8 cellular contexts compared by ENCODE assay signal in the genomic region with DNA sequence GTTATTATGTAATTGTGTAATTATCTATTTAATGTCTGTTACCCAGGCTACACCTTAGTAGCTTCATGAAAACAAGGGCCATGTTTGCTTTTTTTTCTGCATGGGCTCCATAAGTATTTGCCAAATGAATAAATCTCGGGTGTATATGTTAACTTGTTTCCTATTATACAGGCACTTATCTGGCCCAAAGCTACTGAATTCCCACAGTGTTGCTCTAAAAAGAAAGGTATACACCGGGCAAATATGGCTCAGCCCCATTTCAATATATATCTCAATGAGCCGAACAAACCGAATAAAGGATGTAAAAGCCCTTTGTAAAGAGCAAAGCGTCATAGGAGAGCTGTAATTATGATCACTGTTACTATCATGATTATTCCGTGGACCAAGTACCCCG. TPM values are rescaled to one million over a fixed set of nuclear protein-coding genes. Genes with fewer than 3 reads are reported as not detected.
DNase-seq lines count a peak whose midpoint lies in the region; ATAC-seq and TF ChIP-seq lines count a peak whose summit lies in the region.

No MANE protein-coding gene starts in this region.

- H3F3A ChIP-seq in SK-N-SH (replicated peaks; ENCODE audit: insufficient read depth): peaks cover 3% of the 10 kb centered on the region

- H3K4me2 ChIP-seq in SK-N-SH: peak overlapping the region; percentile 92

- no peaks in the 10 kb centered on the region for H3K27me3 ChIP-seq in SK-N-SH (ENCODE audit: insufficient read depth)
- no peaks in the 10 kb centered on the region for H3K27me3 ChIP-seq in skeletal muscle tissue (ENCODE audit: control insufficient read depth in 3 of 3, insufficient read depth in 3 of 3, low read length in 3 of 3)

- H3K27ac ChIP-seq in SK-N-SH (ENCODE audit: low read depth in 2 of 2, low read length in 1 of 2) (peak overlapping the region in 1 of 2 experiments; percentile 36; a peak in 1 of 4 replicates), skeletal muscle tissue (ENCODE audit: low read depth, low read length) (peak overlapping the region; percentile 36)

- DNase-seq in NCI-H82 (lab: John Stamatoyannopoulos, UW) (peak; percentile 37), NCI-H82 treated with DMSO at 0.1 percent for 48 hours (lab: John Stamatoyannopoulos, UW; ENCODE audit: unreplicated experiment) (no peak), SK-N-SH (no peak), foreskin fibroblast (no peak), HT-29 (ENCODE audit: low spot score) (no peak)

- no peaks in the 10 kb centered on the region for H3K9me3 ChIP-seq in SK-N-SH
- H3K9me3 ChIP-seq in skeletal muscle tissue (ENCODE audit: control insufficient read depth in 3 of 3, low read length in 3 of 3): no peaks in the 10 kb centered on the region

- H3K36me3 ChIP-seq in SK-N-SH (replicated peaks in 1 of 2; ENCODE audit: control insufficient read depth in 1 of 2, insufficient read depth in 2 of 2, low read length in 1 of 2): peaks cover 5 to 10% of the 10 kb centered on the region in 2 experiments
- no peaks in the 10 kb centered on the region for H3K36me3 ChIP-seq in skeletal muscle tissue (ENCODE audit: control insufficient read depth in 3 of 3, insufficient read depth in 3 of 3, low read length in 3 of 3)

- TF ChIP-seq CTCF in SK-N-SH (IDR thresholded peaks at IDR 0.05): no peak
- no peak for TF ChIP-seq CTCF in foreskin fibroblast (IDR thresholded peaks at IDR 0.05; ENCODE audit: low read depth, low read length)

- peaks cover 23% of the 10 kb centered on the region; the same call in 1 of the 2 replicates for H3K79me2 ChIP-seq in SK-N-SH (ENCODE audit: insufficient read depth)

- H2AFZ ChIP-seq in SK-N-SH (ENCODE audit: low read depth): peak overlapping the region; percentile 92

- CTCF ChIA-PET in SK-N-SH (lab: Yijun Ruan, JAX): interaction anchor here (0.6 to 4.2 kb wide), 8 partner anchors 14 to 1411 kb away, joined by 3 to 25 read pairs (median 3); no protein-coding TSS in a partner anchor

- H3K4me3 ChIP-seq in SK-N-SH (ENCODE audit: low read depth in 2 of 2, low read length in 1 of 2): peak overlapping the region; percentile 81 to 96
- H3K4me3 ChIP-seq in foreskin fibroblast (ENCODE audit: low read depth in 1 of 2, low read length in 2 of 2): peak overlapping the region; percentile 80 to 94
- peak overlapping the region; percentile 91 to 93 (median 93) for H3K4me3 ChIP-seq in skeletal muscle tissue (ENCODE audit: low read length in 3 of 3)

- ATAC-seq in GM21786 (IDR thresholded peaks at IDR 0.05; ENCODE audit: unreplicated experiment) (no peak), HG03045 (IDR thresholded peaks at IDR 0.05; ENCODE audit: unreplicated experiment) (no peak)

- POLR2A ChIA-PET in SK-N-SH (lab: Yijun Ruan, JAX): interaction anchor here (1.3 kb wide), 1 partner anchor 1271 kb away, joined by 3 read pairs; no protein-coding TSS in a partner anchor

- 6% methylated on average over 7 of the region's 7 CpGs for WGBS in SK-N-SH (ENCODE audit: low lambda C conversion rate)

- no peaks in the 10 kb centered on the region for H3K9me2 ChIP-seq in SK-N-SH

- no peak for TF ChIP-seq EP300 in SK-N-SH (IDR thresholded peaks at IDR 0.05; ENCODE audit: borderline replicate concordance in 1 of 2, low read depth in 1 of 2, low read length in 1 of 2)

- H3K9ac ChIP-seq in SK-N-SH (peak overlapping the region; percentile 72), skeletal muscle tissue (ENCODE audit: low read depth in 1 of 3, low read length in 3 of 3) (peak overlapping the region; percentile 84 to 91 (median 85))

- H4K20me1 ChIP-seq in SK-N-SH (ENCODE audit: insufficient read depth): no peaks in the 10 kb centered on the region

- H3K4me1 ChIP-seq in SK-N-SH (ENCODE audit: control insufficient read depth in 1 of 2, insufficient read depth in 2 of 2, low read depth in 1 of 2, low read length in 1 of 2) (peaks cover 0 to 6% of the 10 kb centered on the region in 2 experiments; a peak in 2 of 4 replicates), skeletal muscle tissue (ENCODE audit: control insufficient read depth in 3 of 3, insufficient read depth in 3 of 3, low read length in 3 of 3) (peaks cover 2 to 18% (median 18%) of the 10 kb centered on the region in 3 donors)

- TF ChIP-seq RAD21 in SK-N-SH (IDR thresholded peaks at IDR 0.05; ENCODE audit: low read length): no peak

TF ChIP-seq in SK-N-SH, 30 proteins besides CTCF, POLR2A, EP300 and RAD21:
- TF ChIP-seq RCOR1 (IDR thresholded peaks at IDR 0.05; ENCODE audit: low read length): no peak
- no peak for TF ChIP-seq ZBTB33 (IDR thresholded peaks at IDR 0.05; ENCODE audit: borderline replicate concordance, low read depth)
- TF ChIP-seq, protein P1, sequence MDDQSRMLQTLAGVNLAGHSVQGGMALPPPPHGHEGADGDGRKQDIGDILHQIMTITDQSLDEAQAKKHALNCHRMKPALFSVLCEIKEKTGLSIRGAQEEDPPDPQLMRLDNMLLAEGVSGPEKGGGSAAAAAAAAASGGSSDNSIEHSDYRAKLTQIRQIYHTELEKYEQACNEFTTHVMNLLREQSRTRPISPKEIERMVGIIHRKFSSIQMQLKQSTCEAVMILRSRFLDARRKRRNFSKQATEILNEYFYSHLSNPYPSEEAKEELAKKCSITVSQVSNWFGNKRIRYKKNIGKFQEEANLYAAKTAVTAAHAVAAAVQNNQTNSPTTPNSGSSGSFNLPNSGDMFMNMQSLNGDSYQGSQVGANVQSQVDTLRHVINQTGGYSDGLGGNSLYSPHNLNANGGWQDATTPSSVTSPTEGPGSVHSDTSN (IDR thresholded peaks at IDR 0.05): no peak
- no peak for TF ChIP-seq MXI1 (IDR thresholded peaks at IDR 0.05; ENCODE audit: low read depth, low read length)
- no peak for TF ChIP-seq EZH2phosphoT487 (IDR thresholded peaks at IDR 0.05; ENCODE audit: borderline replicate concordance, low read depth)
- TF ChIP-seq CHD2 (IDR thresholded peaks at IDR 0.05; ENCODE audit: low read length, partially characterized antibody): no peak
- TF ChIP-seq FOXM1 (IDR thresholded peaks at IDR 0.05; ENCODE audit: low read depth): no peak
- no peak for TF ChIP-seq GABPA (IDR thresholded peaks at IDR 0.05; ENCODE audit: low read depth)
- TF ChIP-seq, protein P2, sequence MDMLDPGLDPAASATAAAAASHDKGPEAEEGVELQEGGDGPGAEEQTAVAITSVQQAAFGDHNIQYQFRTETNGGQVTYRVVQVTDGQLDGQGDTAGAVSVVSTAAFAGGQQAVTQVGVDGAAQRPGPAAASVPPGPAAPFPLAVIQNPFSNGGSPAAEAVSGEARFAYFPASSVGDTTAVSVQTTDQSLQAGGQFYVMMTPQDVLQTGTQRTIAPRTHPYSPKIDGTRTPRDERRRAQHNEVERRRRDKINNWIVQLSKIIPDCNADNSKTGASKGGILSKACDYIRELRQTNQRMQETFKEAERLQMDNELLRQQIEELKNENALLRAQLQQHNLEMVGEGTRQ (IDR thresholded peaks at IDR 0.05; ENCODE audit: borderline replicate concordance, low read depth, low read length): no peak
- TF ChIP-seq, protein P3, sequence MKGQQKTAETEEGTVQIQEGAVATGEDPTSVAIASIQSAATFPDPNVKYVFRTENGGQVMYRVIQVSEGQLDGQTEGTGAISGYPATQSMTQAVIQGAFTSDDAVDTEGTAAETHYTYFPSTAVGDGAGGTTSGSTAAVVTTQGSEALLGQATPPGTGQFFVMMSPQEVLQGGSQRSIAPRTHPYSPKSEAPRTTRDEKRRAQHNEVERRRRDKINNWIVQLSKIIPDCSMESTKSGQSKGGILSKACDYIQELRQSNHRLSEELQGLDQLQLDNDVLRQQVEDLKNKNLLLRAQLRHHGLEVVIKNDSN (IDR thresholded peaks at IDR 0.05; ENCODE audit: borderline replicate concordance, low read depth): no peak
- no peak for TF ChIP-seq RXRA (IDR thresholded peaks at IDR 0.05; ENCODE audit: borderline replicate concordance, low read depth)

RNA-seq across cellular contexts. Expression of gene PAQR3, which starts 0.8 kb away (rescaled TPM):
- 10.3 and 14.6 TPM in 2 replicates for polyA plus RNA-seq in SK-N-SH (2012; rRNA removed)
- polyA plus RNA-seq in SK-N-SH (2012; cell fraction: cytosol; rRNA removed): 17.5 and 19.5 TPM in 2 replicates
- 5.2 and 17.2 TPM in 2 replicates for polyA plus RNA-seq in SK-N-SH (2012; cell fraction: nucleus; rRNA removed)
- 8.9 TPM for total RNA-seq in skeletal muscle tissue
- total RNA-seq in HT-29 (2014; rRNA removed; shearing (Covaris generic)): 8.2 and 11.6 TPM in 2 replicates
